ENCODE assay signal across 2 cellular contexts in genomic region chr17:58516644-58517377, GRCh38.
TF ChIP-seq lines count a peak whose summit lies in the region.

No MANE protein-coding gene starts in this region.

TF ChIP-seq in A549, 52 proteins besides CTCF, POLR2A, EP300 and RAD21 (continued from another document):
- TF ChIP-seq TP53 (CRISPR knock-in tag; IDR thresholded peaks at IDR 0.05), result no peak
- no peak for TF ChIP-seq REST (IDR thresholded peaks at IDR 0.05)
TF ChIP-seq in A549: peak in this region for 0.

TF ChIP-seq in IMR-90, 13 proteins besides CTCF, POLR2A, EP300 and RAD21 (continued from another document):
- TF ChIP-seq CHD1 (IDR thresholded peaks at IDR 0.05; ENCODE audit: low read depth, low read length) (no peak), MAFK (IDR thresholded peaks at IDR 0.05; ENCODE audit: low read depth, low read length) (no peak), SMC3 (IDR thresholded peaks at IDR 0.05; ENCODE audit: low read depth, low read length) (no peak), USF2 (IDR thresholded peaks at IDR 0.05; ENCODE audit: low read depth, low read length) (no peak), RCOR1 (IDR thresholded peaks at IDR 0.05; ENCODE audit: insufficient replicate concordance, low read length) (no peak), RFX5 (IDR thresholded peaks at IDR 0.05; ENCODE audit: low read depth, low read length) (no peak), ELK1 (IDR thresholded peaks at IDR 0.05; ENCODE audit: borderline replicate concordance, low read depth, low read length) (no peak)
